In genomic region chr1:154148787-154149186, GRCh38 we compare ENCODE assay signal across 14 cellular contexts. TPM values are rescaled to one million over a fixed set of nuclear protein-coding genes. Genes with fewer than 3 reads are reported as not detected.
DNase-seq lines count a peak whose midpoint lies in the region; ATAC-seq, FAIRE-seq and TF ChIP-seq lines count a peak whose summit lies in the region.
"Had no signal": no experiment of that assay in that cellular context is flagged by ENCODE, and none has a peak within 500 bp of the region (broad histone marks: within the 10 kb centered on the region; RNA-seq: fewer than 3 reads in every experiment).

No MANE protein-coding gene starts in this region.

- H3K36me3 ChIP-seq in heart right ventricle: no peaks in the 10 kb centered on the region

- no peaks in the 10 kb centered on the region for H3K36me3 Mint-ChIP-seq in activated naive CD4-positive, alpha-beta T cell treated with anti-CD3 and anti-CD28 coated beads, Interleukin-2, amount 50 U/mL, for 72 hours
- H3K36me3 Mint-ChIP-seq in chondrocyte (ENCODE audit: low read depth): peaks cover under 1% of the 10 kb centered on the region

- no peak for DNase-seq in activated naive CD4-positive, alpha-beta T cell treated with anti-CD3 and anti-CD28 coated beads, Interleukin-2, amount 50 U/mL, for 72 hours (ENCODE audit: low spot score in 2 of 2)
- DNase-seq in activated naive CD4-positive, alpha-beta T cell treated with Interleukin-2 at 50 U/mL for 16 hours: no peak
- DNase-seq in NOMO-1 treated with DMSO at 0.1 percent for 48 hours (lab: John Stamatoyannopoulos, UW; ENCODE audit: unreplicated experiment) (peak; percentile 48), chondrocyte (ENCODE audit: low spot score) (no peak), NCI-H226 (no peak), heart right ventricle (no peak), D721Med (ENCODE audit: insufficient read length, low spot score) (no peak), NCI-H510A (lab: John Stamatoyannopoulos, UW) (no peak)
- DNase-seq: activated gamma-delta T cell, NCI-H345 had no signal

- no peaks in the 10 kb centered on the region for H3K9me3 Mint-ChIP-seq in activated naive CD4-positive, alpha-beta T cell treated with anti-CD3 and anti-CD28 coated beads, Interleukin-2, amount 50 U/mL, for 72 hours
- no peaks in the 10 kb centered on the region for H3K9me3 Mint-ChIP-seq in chondrocyte (ENCODE audit: low read depth)
- H3K9me3 Mint-ChIP-seq: mesothelial cell of epicardium had no signal

- H3K27me3 Mint-ChIP-seq in chondrocyte (ENCODE audit: low read depth): no peaks in the 10 kb centered on the region

- 57 to 75% methylated on average over 3 of the region's 3 CpGs for WGBS in heart right ventricle, 2 donors

- H3K9me3 ChIP-seq in heart right ventricle: no peaks in the 10 kb centered on the region

- no peak overlapping the region for H3K4me3 Mint-ChIP-seq in chondrocyte (ENCODE audit: unreplicated experiment)
- H3K4me3 Mint-ChIP-seq: mesothelial cell of epicardium had no signal

- no peak for TF ChIP-seq CTCF in chondrocyte (IDR thresholded peaks at IDR 0.05)
- TF ChIP-seq CTCF in heart right ventricle (IDR thresholded peaks at IDR 0.05): no peak
- TF ChIP-seq CTCF in D721Med (IDR thresholded peaks at IDR 0.05; ENCODE audit: insufficient read depth, missing control alignments): no peak

- intact Hi-C loops in heart right ventricle (cut with DNase I): no loop called here

- peaks cover 0 to 29% (median 4%) of the 10 kb centered on the region in 9 donors for H3K4me1 ChIP-seq in heart right ventricle
- H3K4me1 ChIP-seq: parathyroid adenoma had no signal

- no peak overlapping the region for H3K27ac Mint-ChIP-seq in activated naive CD4-positive, alpha-beta T cell treated with anti-CD3 and anti-CD28 coated beads, Interleukin-2, amount 50 U/mL, for 72 hours
- peak overlapping the region; percentile 29 for H3K27ac Mint-ChIP-seq in chondrocyte (ENCODE audit: unreplicated experiment)
- H3K27ac Mint-ChIP-seq: mesothelial cell of epicardium had no signal

- H3K4me1 Mint-ChIP-seq in chondrocyte (ENCODE audit: low read depth): peaks cover 23% of the 10 kb centered on the region
- H3K4me1 Mint-ChIP-seq: mesothelial cell of epicardium had no signal

- H3K27me3 ChIP-seq in heart right ventricle: no peaks in the 10 kb centered on the region

- no peak overlapping the region for H3K4me3 ChIP-seq in heart right ventricle

- ATAC-seq in activated naive CD4-positive, alpha-beta T cell treated with anti-CD3 and anti-CD28 coated beads, Interleukin-2, amount 50 U/mL, for 72 hours: peak; percentile 79 to 98
- ATAC-seq in heart right ventricle: no peak

- FAIRE-seq in D721Med (lab: Jason Lieb, UNC): no peak

- H3K27ac ChIP-seq in heart right ventricle: peak overlapping the region in 1 of 10 donors; percentile 41
- H3K27ac ChIP-seq: parathyroid adenoma had no signal

RNA-seq across cellular contexts. Expression of gene NUP210L, which starts 6.1 kb away (rescaled TPM):
- total RNA-seq in activated naive CD4-positive, alpha-beta T cell treated with anti-CD3 and anti-CD28 coated beads, Interleukin-2, amount 50 U/mL, for 72 hours: under 1 TPM; 0.10 to 0.11 TPM
- total RNA-seq in chondrocyte: 0.19 TPM in 1 of 3 replicates, not detected in the others
- total RNA-seq in heart right ventricle: under 1 TPM in 4 of 10 donors, not detected in 6; 0.07 to 0.45 (median 0.18) TPM
- polyA plus RNA-seq in heart right ventricle: under 1 TPM; 0.01 to 0.07 TPM
- total RNA-seq: Daoy had no signal

RNA-seq across cellular contexts. Expression of gene TPM3, which starts 43.1 kb away (rescaled TPM):
- 100 to 1,000 TPM; 373 to 610 TPM for total RNA-seq in activated naive CD4-positive, alpha-beta T cell treated with anti-CD3 and anti-CD28 coated beads, Interleukin-2, amount 50 U/mL, for 72 hours
- total RNA-seq in chondrocyte (248 to 259 TPM (median 256 TPM) in 3 replicates), heart right ventricle (100 to 1,000 TPM in 7 of 10 donors, 10 to 100 TPM in 3; 75.2 to 345 (median 129) TPM)
- polyA plus RNA-seq in heart right ventricle: 10 to 100 TPM; 85.9 to 97.6 TPM

RNA-seq across cellular contexts. Expression of gene CFAP141, which starts 57.3 kb away (rescaled TPM):
- not detected for total RNA-seq in activated naive CD4-positive, alpha-beta T cell treated with anti-CD3 and anti-CD28 coated beads, Interleukin-2, amount 50 U/mL, for 72 hours
- total RNA-seq in chondrocyte (not detected in 3 replicates), heart right ventricle (1 to 10 TPM in 2 of 10 donors, under 1 TPM in 1, not detected in 7; 0.76 to 1.1 (median 1.1) TPM)
- polyA plus RNA-seq in heart right ventricle: under 1 TPM in 1 of 2 donors, not detected in 1; 0.22 TPM
- total RNA-seq: Daoy, fibroblast of lung, mesothelial cell of epicardium had no signal
- polyA plus RNA-seq: fibroblast of lung had no signal

Comparison
In these comparisons a context has a peak if more than half of its experiments do, and no peak if none do; other contexts are left out.
1. ATAC-seq: peak in activated naive CD4-positive, alpha-beta T cell treated with anti-CD3 and anti-CD28 coated beads, Interleukin-2, amount 50 U/mL, for 72 hours (2 of 2); none in heart right ventricle (0 of 8).